In the genomic region with DNA sequence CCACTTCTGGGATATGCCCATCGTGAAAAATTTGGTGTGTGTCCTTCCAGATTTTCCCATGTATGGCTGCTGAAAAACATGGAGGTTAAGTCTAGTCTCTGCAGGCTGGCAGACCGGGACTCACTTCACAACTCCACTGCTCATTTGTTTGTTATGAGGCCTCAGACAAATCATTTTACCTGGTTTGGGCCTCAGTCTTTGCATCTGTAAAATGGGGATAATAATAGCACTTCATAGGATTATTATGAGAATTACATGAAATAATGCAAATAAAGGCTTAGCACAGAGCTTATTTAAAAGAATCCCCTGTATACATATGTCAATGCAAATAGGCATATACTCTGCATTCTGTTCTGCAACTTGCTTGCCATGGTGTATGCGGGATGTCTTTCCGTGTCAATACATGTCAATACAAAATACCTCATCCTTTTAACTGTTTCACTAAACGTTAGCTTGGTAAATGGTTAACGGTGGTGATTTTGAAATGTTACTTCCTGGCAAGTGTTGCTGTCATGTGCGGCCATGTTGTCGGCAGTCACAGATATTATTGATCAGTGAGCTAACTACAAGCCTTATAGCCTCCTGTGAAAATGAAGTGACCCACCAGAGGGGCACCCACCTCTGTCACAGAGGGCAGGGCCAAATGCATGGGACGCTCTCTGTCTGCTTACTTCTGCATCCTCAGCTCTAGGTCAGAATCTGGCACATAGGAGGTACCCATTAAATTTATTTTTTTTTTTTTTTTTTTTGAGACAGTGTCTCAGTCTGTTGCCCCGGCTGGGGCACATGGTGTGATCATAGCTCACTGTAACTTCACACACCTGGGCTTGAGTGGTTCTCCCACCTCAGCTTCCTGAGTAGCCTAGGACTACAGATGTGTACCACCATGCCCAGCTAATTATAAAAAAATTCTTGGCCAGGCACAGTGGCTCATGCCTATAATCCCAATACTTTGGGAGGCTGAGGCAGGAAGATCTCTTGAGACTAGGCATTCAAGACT, we compare ENCODE assay signal across 1 cellular context.
TF ChIP-seq lines count a peak whose summit lies in the region.

No MANE protein-coding gene starts in this region.

TF ChIP-seq in HepG2, 621 proteins besides CTCF, POLR2A, EP300 and RAD21 (continued from another document and continues in another):
- no peak for TF ChIP-seq ZFP82 (CRISPR knock-in tag; IDR thresholded peaks at IDR 0.05; ENCODE audit: borderline replicate concordance)
- no peak for TF ChIP-seq JUND (CRISPR knock-in tag; IDR thresholded peaks at IDR 0.05)
- no peak for TF ChIP-seq MEIS2 (CRISPR knock-in tag; IDR thresholded peaks at IDR 0.05)
- TF ChIP-seq, protein P1, sequence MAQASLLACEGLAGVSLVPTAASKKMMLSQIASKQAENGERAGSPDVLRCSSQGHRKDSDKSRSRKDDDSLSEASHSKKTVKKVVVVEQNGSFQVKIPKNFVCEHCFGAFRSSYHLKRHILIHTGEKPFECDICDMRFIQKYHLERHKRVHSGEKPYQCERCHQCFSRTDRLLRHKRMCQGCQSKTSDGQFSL (CRISPR knock-in tag; IDR thresholded peaks at IDR 0.05), result no peak
- TF ChIP-seq, protein P2, sequence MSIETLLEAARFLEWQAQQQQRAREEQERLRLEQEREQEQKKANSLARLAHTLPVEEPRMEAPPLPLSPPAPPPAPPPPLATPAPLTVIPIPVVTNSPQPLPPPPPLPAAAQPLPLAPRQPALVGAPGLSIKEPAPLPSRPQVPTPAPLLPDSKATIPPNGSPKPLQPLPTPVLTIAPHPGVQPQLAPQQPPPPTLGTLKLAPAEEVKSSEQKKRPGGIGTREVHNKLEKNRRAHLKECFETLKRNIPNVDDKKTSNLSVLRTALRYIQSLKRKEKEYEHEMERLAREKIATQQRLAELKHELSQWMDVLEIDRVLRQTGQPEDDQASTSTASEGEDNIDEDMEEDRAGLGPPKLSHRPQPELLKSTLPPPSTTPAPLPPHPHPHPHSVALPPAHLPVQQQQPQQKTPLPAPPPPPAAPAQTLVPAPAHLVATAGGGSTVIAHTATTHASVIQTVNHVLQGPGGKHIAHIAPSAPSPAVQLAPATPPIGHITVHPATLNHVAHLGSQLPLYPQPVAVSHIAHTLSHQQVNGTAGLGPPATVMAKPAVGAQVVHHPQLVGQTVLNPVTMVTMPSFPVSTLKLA (IDR thresholded peaks at IDR 0.05), result peak; percentile 47; the same call in 1 of the 2 replicates
- 0 out of 2 replicates have a peak, but pooled peaks have one; percentile 36 for TF ChIP-seq MZF1 (CRISPR knock-in tag; IDR thresholded peaks at IDR 0.05; ENCODE audit: borderline replicate concordance)
- TF ChIP-seq JDP2 (CRISPR knock-in tag; IDR thresholded peaks at IDR 0.05; ENCODE audit: borderline replicate concordance), result no peak
- peak; percentile 24; the same call in 1 of the 2 replicates for TF ChIP-seq HDAC1 (CRISPR knock-in tag; IDR thresholded peaks at IDR 0.05)
- TF ChIP-seq, protein P3, sequence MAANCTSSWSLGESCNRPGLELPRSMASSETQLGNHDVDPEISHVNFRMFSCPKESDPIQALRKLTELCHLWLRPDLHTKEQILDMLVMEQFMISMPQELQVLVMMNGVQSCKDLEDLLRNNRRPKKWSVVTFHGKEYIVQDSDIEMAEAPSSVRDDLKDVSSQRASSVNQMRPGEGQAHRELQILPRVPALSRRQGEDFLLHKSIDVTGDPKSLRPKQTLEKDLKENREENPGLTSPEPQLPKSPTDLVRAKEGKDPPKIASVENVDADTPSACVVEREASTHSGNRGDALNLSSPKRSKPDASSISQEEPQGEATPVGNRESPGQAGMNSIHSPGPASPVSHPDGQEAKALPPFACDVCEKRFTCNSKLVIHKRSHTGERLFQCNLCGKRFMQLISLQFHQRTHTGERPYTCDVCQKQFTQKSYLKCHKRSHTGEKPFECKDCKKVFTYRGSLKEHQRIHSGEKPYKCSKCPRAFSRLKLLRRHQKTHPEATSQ (CRISPR knock-in tag; IDR thresholded peaks at IDR 0.05; ENCODE audit: borderline replicate concordance), result no peak
- TF ChIP-seq, protein P4, sequence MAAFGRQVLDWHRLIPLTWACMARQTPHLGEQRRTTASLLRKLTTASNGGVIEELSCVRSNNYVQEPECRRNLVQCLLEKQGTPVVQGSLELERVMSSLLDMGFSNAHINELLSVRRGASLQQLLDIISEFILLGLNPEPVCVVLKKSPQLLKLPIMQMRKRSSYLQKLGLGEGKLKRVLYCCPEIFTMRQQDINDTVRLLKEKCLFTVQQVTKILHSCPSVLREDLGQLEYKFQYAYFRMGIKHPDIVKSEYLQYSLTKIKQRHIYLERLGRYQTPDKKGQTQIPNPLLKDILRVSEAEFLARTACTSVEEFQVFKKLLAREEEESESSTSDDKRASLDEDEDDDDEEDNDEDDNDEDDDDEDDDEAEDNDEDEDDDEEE (CRISPR knock-in tag; IDR thresholded peaks at IDR 0.05), result no peak
- TF ChIP-seq ZNF709 (CRISPR knock-in tag; IDR thresholded peaks at IDR 0.05), result no peak
- no peak for TF ChIP-seq ZIK1 (CRISPR knock-in tag; IDR thresholded peaks at IDR 0.05; ENCODE audit: borderline replicate concordance, low read depth)
- 0 out of 2 replicates have a peak, but pooled peaks have one; percentile 0 for TF ChIP-seq MIXL1 (CRISPR knock-in tag; IDR thresholded peaks at IDR 0.05)
- TF ChIP-seq ZNF501 (CRISPR knock-in tag; IDR thresholded peaks at IDR 0.05), result no peak
- TF ChIP-seq JARID2 (CRISPR knock-in tag; IDR thresholded peaks at IDR 0.05; ENCODE audit: insufficient replicate concordance), result no peak
- no peak for TF ChIP-seq NR2C2 (CRISPR knock-in tag; IDR thresholded peaks at IDR 0.05; ENCODE audit: borderline replicate concordance)
- TF ChIP-seq SAP130 (CRISPR knock-in tag; IDR thresholded peaks at IDR 0.05; ENCODE audit: low read depth), result 0 out of 2 replicates have a peak, but pooled peaks have one; percentile 49
- TF ChIP-seq, protein P5, sequence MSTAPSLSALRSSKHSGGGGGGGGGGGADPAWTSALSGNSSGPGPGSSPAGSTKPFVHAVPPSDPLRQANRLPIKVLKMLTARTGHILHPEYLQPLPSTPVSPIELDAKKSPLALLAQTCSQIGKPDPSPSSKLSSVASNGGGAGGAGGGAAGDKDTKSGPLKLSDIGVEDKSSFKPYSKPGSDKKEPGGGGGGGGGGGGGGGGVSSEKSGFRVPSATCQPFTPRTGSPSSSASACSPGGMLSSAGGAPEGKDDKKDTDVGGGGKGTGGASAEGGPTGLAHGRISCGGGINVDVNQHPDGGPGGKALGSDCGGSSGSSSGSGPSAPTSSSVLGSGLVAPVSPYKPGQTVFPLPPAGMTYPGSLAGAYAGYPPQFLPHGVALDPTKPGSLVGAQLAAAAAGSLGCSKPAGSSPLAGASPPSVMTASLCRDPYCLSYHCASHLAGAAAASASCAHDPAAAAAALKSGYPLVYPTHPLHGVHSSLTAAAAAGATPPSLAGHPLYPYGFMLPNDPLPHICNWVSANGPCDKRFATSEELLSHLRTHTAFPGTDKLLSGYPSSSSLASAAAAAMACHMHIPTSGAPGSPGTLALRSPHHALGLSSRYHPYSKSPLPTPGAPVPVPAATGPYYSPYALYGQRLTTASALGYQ (CRISPR knock-in tag; IDR thresholded peaks at IDR 0.05), result no peak
- peak; percentile 62; the same call in 1 of the 2 replicates for TF ChIP-seq ZMYM3 (CRISPR knock-in tag; IDR thresholded peaks at IDR 0.05)
- TF ChIP-seq, protein P6, sequence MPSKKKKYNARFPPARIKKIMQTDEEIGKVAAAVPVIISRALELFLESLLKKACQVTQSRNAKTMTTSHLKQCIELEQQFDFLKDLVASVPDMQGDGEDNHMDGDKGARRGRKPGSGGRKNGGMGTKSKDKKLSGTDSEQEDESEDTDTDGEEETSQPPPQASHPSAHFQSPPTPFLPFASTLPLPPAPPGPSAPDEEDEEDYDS (CRISPR knock-in tag; IDR thresholded peaks at IDR 0.05), result peak; percentile 41
- TF ChIP-seq KLF12 (CRISPR knock-in tag; IDR thresholded peaks at IDR 0.05; ENCODE audit: borderline replicate concordance), result no peak
- TF ChIP-seq ZNF343 (CRISPR knock-in tag; IDR thresholded peaks at IDR 0.05), result no peak
- peak; percentile 85 for TF ChIP-seq KDM1A (CRISPR knock-in tag; IDR thresholded peaks at IDR 0.05)
- TF ChIP-seq ZBTB21 (CRISPR knock-in tag; IDR thresholded peaks at IDR 0.05), result peak; percentile 71; the same call in 1 of the 2 replicates
- TF ChIP-seq, protein P7, sequence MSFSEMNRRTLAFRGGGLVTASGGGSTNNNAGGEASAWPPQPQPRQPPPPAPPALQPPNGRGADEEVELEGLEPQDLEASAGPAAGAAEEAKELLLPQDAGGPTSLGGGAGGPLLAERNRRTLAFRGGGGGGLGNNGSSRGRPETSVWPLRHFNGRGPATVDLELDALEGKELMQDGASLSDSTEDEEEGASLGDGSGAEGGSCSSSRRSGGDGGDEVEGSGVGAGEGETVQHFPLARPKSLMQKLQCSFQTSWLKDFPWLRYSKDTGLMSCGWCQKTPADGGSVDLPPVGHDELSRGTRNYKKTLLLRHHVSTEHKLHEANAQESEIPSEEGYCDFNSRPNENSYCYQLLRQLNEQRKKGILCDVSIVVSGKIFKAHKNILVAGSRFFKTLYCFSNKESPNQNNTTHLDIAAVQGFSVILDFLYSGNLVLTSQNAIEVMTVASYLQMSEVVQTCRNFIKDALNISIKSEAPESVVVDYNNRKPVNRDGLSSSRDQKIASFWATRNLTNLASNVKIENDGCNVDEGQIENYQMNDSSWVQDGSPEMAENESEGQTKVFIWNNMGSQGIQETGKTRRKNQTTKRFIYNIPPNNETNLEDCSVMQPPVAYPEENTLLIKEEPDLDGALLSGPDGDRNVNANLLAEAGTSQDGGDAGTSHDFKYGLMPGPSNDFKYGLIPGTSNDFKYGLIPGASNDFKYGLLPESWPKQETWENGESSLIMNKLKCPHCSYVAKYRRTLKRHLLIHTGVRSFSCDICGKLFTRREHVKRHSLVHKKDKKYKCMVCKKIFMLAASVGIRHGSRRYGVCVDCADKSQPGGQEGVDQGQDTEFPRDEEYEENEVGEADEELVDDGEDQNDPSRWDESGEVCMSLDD (CRISPR knock-in tag; IDR thresholded peaks at IDR 0.05; ENCODE audit: borderline replicate concordance), result no peak
- TF ChIP-seq ZNF773 (CRISPR knock-in tag; IDR thresholded peaks at IDR 0.05; ENCODE audit: borderline replicate concordance), result no peak
- TF ChIP-seq, protein P8, sequence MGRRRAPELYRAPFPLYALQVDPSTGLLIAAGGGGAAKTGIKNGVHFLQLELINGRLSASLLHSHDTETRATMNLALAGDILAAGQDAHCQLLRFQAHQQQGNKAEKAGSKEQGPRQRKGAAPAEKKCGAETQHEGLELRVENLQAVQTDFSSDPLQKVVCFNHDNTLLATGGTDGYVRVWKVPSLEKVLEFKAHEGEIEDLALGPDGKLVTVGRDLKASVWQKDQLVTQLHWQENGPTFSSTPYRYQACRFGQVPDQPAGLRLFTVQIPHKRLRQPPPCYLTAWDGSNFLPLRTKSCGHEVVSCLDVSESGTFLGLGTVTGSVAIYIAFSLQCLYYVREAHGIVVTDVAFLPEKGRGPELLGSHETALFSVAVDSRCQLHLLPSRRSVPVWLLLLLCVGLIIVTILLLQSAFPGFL (CRISPR knock-in tag; IDR thresholded peaks at IDR 0.05), result no peak
- peak; percentile 42; the same call in 1 of the 2 replicates for TF ChIP-seq FOXO1 (CRISPR knock-in tag; IDR thresholded peaks at IDR 0.05)
- no peak for TF ChIP-seq NCOA1 (CRISPR knock-in tag; IDR thresholded peaks at IDR 0.05)
- TF ChIP-seq ZNF256 (CRISPR knock-in tag; conservative IDR thresholded peaks at IDR 0.05), result no peak
- no peak for TF ChIP-seq ZNF30 (CRISPR knock-in tag; IDR thresholded peaks at IDR 0.05)
- no peak for TF ChIP-seq PCBP1 (IDR thresholded peaks at IDR 0.05; ENCODE audit: borderline replicate concordance, low read depth, low read length)
- 0 out of 2 replicates have a peak, but pooled peaks have one; percentile 39 for TF ChIP-seq KLF6 (CRISPR knock-in tag; IDR thresholded peaks at IDR 0.05)
- TF ChIP-seq ZNF550 (CRISPR knock-in tag; IDR thresholded peaks at IDR 0.05; ENCODE audit: borderline replicate concordance), result no peak
- TF ChIP-seq FOXC1 (CRISPR knock-in tag; IDR thresholded peaks at IDR 0.05; ENCODE audit: borderline replicate concordance), result no peak
- no peak for TF ChIP-seq REPIN1 (CRISPR knock-in tag; IDR thresholded peaks at IDR 0.05; ENCODE audit: borderline replicate concordance, low read depth)
- TF ChIP-seq BRCA1 (CRISPR knock-in tag; IDR thresholded peaks at IDR 0.05), result no peak
- TF ChIP-seq SALL2 (CRISPR knock-in tag; IDR thresholded peaks at IDR 0.05), result no peak
- peak; percentile 51; the same call in 1 of the 2 replicates for TF ChIP-seq BHLHE40 (IDR thresholded peaks at IDR 0.05; ENCODE audit: low read length)
- peak; percentile 78; the same call in 1 of the 2 replicates for TF ChIP-seq ELF3 (CRISPR knock-in tag; IDR thresholded peaks at IDR 0.05)
- TF ChIP-seq KLF16 (CRISPR knock-in tag; IDR thresholded peaks at IDR 0.05), result peak in 1 of 2 experiments; percentile 51; a peak in 1 of 4 replicates
- peak; percentile 68; the same call in 1 of the 2 replicates for TF ChIP-seq TGIF2 (CRISPR knock-in tag; IDR thresholded peaks at IDR 0.05)
- peak; percentile 73; the same call in 1 of the 2 replicates for TF ChIP-seq MIER3 (CRISPR knock-in tag; IDR thresholded peaks at IDR 0.05; ENCODE audit: borderline replicate concordance)
- no peak for TF ChIP-seq POLR2G (IDR thresholded peaks at IDR 0.05; ENCODE audit: low read depth, low read length)
- no peak for TF ChIP-seq ZNF350 (CRISPR knock-in tag; IDR thresholded peaks at IDR 0.05; ENCODE audit: borderline replicate concordance, low read depth)
- TF ChIP-seq, protein P9, sequence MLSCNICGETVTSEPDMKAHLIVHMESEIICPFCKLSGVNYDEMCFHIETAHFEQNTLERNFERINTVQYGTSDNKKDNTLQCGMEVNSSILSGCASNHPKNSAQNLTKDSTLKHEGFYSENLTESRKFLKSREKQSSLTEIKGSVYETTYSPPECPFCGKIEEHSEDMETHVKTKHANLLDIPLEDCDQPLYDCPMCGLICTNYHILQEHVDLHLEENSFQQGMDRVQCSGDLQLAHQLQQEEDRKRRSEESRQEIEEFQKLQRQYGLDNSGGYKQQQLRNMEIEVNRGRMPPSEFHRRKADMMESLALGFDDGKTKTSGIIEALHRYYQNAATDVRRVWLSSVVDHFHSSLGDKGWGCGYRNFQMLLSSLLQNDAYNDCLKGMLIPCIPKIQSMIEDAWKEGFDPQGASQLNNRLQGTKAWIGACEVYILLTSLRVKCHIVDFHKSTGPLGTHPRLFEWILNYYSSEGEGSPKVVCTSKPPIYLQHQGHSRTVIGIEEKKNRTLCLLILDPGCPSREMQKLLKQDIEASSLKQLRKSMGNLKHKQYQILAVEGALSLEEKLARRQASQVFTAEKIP (CRISPR knock-in tag; IDR thresholded peaks at IDR 0.05; ENCODE audit: borderline replicate concordance), result no peak
- TF ChIP-seq MEIS1 (CRISPR knock-in tag; IDR thresholded peaks at IDR 0.05; ENCODE audit: borderline replicate concordance), result no peak
- no peak for TF ChIP-seq RFXAP (CRISPR knock-in tag; IDR thresholded peaks at IDR 0.05; ENCODE audit: borderline replicate concordance)
- no peak for TF ChIP-seq BORCS8-MEF2B (CRISPR knock-in tag; IDR thresholded peaks at IDR 0.05)
- no peak for TF ChIP-seq SP2 (CRISPR knock-in tag; IDR thresholded peaks at IDR 0.05)
- 0 out of 2 replicates have a peak, but pooled peaks have one; percentile 26 for TF ChIP-seq ZNF331 (CRISPR knock-in tag; IDR thresholded peaks at IDR 0.05)
- peak; percentile 88 for TF ChIP-seq ZNF652 (CRISPR knock-in tag; IDR thresholded peaks at IDR 0.05; ENCODE audit: borderline replicate concordance, low read depth)
- TF ChIP-seq NONO (IDR thresholded peaks at IDR 0.05), result no peak
- TF ChIP-seq NONO (CRISPR knock-in tag; conservative IDR thresholded peaks at IDR 0.05), result no peak
- TF ChIP-seq ZNF567 (CRISPR knock-in tag; IDR thresholded peaks at IDR 0.05; ENCODE audit: borderline replicate concordance), result no peak
- TF ChIP-seq ZNF451 (CRISPR knock-in tag; IDR thresholded peaks at IDR 0.05), result no peak
- 0 out of 2 replicates have a peak, but pooled peaks have one; percentile 35 for TF ChIP-seq ARNTL (CRISPR knock-in tag; IDR thresholded peaks at IDR 0.05)
